32 cellular contexts compared by ENCODE assay signal in the genomic region with DNA sequence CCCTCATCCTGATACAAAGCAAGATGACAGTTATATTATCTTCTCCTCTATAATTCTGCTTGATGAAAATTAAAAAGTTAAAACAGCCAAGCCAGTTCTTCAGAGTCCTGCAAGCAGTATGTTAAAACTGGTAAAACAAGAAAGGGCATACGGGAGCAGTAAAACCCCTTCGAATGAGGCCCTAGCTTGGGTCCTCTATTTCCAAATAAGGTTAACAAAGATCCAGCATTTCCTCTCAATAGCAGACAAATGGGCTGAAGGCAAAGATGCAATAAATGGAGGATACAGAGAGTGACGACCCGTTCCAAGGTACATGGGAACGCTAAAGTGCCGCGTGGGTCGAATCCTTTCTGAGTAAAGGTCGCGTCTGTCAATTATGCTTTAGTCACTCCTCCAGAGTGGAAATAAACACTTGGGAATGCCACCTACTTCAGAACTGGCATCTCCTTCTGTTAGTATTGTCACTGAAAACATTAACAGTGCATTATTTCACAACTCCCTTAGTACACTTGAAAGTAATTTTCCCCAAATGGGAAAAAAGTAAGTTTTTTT. TPM values are rescaled to one million over a fixed set of nuclear protein-coding genes. Genes with fewer than 3 reads are reported as not detected.
DNase-seq lines count a peak whose midpoint lies in the region; ATAC-seq and TF ChIP-seq lines count a peak whose summit lies in the region.
"Had no signal": no experiment of that assay in that cellular context is flagged by ENCODE, and none has a peak within 500 bp of the region (broad histone marks: within the 10 kb centered on the region; RNA-seq: fewer than 3 reads in every experiment).

No MANE protein-coding gene starts in this region.

- CTCF ChIA-PET in CD4-positive, alpha-beta memory T cell (lab: Charles Lee; ENCODE audit: partially characterized antibody), result interaction anchor here (0.6 kb wide), 1 partner anchor 1298 kb away, joined by 3 read pairs; no protein-coding TSS in a partner anchor

- H3K27ac ChIP-seq in right atrium auricular region, result peak overlapping the region in 1 of 2 donors; percentile 17
- no peak overlapping the region for H3K27ac ChIP-seq in right cardiac atrium (ENCODE audit: low read length)
- H3K27ac ChIP-seq in urinary bladder (ENCODE audit: low read depth), result peak overlapping the region; percentile 10
- H3K27ac ChIP-seq in CD4-positive, alpha-beta memory T cell (ENCODE audit: low read depth, low read length), result no peak overlapping the region
- H3K27ac ChIP-seq: A549, brain microvascular endothelial cell, gastrocnemius medialis, lower lobe of right lung, ovary, SJSA1, skin epidermis had no signal

- H3K36me3 Mint-ChIP-seq in CD4-positive, alpha-beta memory T cell, result peaks cover 14 to 23% of the 10 kb centered on the region in 2 donors
- H3K36me3 Mint-ChIP-seq: natural killer cell had no signal

- TF ChIP-seq CTCF in right atrium auricular region (IDR thresholded peaks at IDR 0.05) (no peak), mucosa of descending colon (IDR thresholded peaks at IDR 0.05) (no peak)

- POLR2A ChIA-PET in CD4-positive, alpha-beta memory T cell (lab: Charles Lee; ENCODE audit: partially characterized antibody), result no interaction called here

- no peaks in the 10 kb centered on the region for H3K36me3 ChIP-seq in right atrium auricular region
- H3K36me3 ChIP-seq in mucosa of descending colon (ENCODE audit: low read depth), result no peaks in the 10 kb centered on the region
- no peaks in the 10 kb centered on the region for H3K36me3 ChIP-seq in urinary bladder (ENCODE audit: insufficient read depth)
- H3K36me3 ChIP-seq in CD4-positive, alpha-beta memory T cell (ENCODE audit: insufficient read depth, low read length), result no peaks in the 10 kb centered on the region
- H3K36me3 ChIP-seq: brain microvascular endothelial cell, gastrocnemius medialis, lower lobe of right lung, ovary, SJSA1, WERI-Rb-1 had no signal

- ATAC-seq in left ventricle myocardium superior (peak; percentile 45), right cardiac atrium (peak; percentile 33 to 59), mucosa of descending colon (peak; percentile 46)
- ATAC-seq: A549; activated naive CD4-positive, alpha-beta T cell treated with anti-CD3 and anti-CD28 coated beads, Interleukin-2, amount 50 U/mL, for 72 hours; CD8-positive, alpha-beta T cell; gastrocnemius medialis; natural killer cell; stimulated activated naive CD8-positive, alpha-beta T cell treated with anti-CD3 and anti-CD28 coated beads, Interleukin-15, Interleukin-2, amounts not matched to agents 100 U/mL and 50 U/mL, for 24 hours had no signal

- peaks cover 8 to 12% (median 9%) of the 10 kb centered on the region in 4 donors for H3K4me1 Mint-ChIP-seq in CD4-positive, alpha-beta memory T cell

- H3K9me3 ChIP-seq in right atrium auricular region (no peaks in the 10 kb centered on the region), right cardiac atrium (ENCODE audit: control insufficient read depth, low read length) (no peaks in the 10 kb centered on the region), mucosa of descending colon (no peaks in the 10 kb centered on the region)
- no peaks in the 10 kb centered on the region for H3K9me3 ChIP-seq in CD4-positive, alpha-beta memory T cell (ENCODE audit: control insufficient read depth in 1 of 2, low read length in 2 of 2)
- H3K9me3 ChIP-seq: gastrocnemius medialis, lower lobe of right lung, ovary, SJSA1 had no signal

- no peaks in the 10 kb centered on the region for H3K4me1 ChIP-seq in right atrium auricular region
- H3K4me1 ChIP-seq in right cardiac atrium (ENCODE audit: control insufficient read depth, insufficient read depth, low read length), result peaks cover 3% of the 10 kb centered on the region
- peaks cover 34% of the 10 kb centered on the region for H3K4me1 ChIP-seq in mucosa of descending colon (ENCODE audit: low read depth)
- H3K4me1 ChIP-seq in urinary bladder (ENCODE audit: insufficient read depth), result no peaks in the 10 kb centered on the region
- no peaks in the 10 kb centered on the region for H3K4me1 ChIP-seq in CD4-positive, alpha-beta memory T cell (ENCODE audit: insufficient read depth, low read length)
- H3K4me1 ChIP-seq: A549, gastrocnemius medialis, SJSA1 had no signal

- H3K4me3 Mint-ChIP-seq in CD4-positive, alpha-beta memory T cell, result no peak overlapping the region
- H3K4me3 Mint-ChIP-seq: B cell; CD8-positive, alpha-beta T cell; natural killer cell had no signal

- H3K9me3 Mint-ChIP-seq in CD4-positive, alpha-beta memory T cell, result peaks cover 0 to 22% (median 7%) of the 10 kb centered on the region in 8 donors
- H3K9me3 Mint-ChIP-seq: natural killer cell had no signal

- no peak overlapping the region for H3K4me3 ChIP-seq in right atrium auricular region
- H3K4me3 ChIP-seq in right cardiac atrium (ENCODE audit: low read length), result peak overlapping the region; percentile 20
- no peak overlapping the region for H3K4me3 ChIP-seq in mucosa of descending colon
- no peak overlapping the region for H3K4me3 ChIP-seq in urinary bladder (ENCODE audit: low read depth, low read length)
- H3K4me3 ChIP-seq in CD4-positive, alpha-beta memory T cell (ENCODE audit: low read length in 2 of 2), result no peak overlapping the region
- H3K4me3 ChIP-seq: A549, gastrocnemius medialis, lower lobe of right lung, ovary, SJSA1, skin epidermis had no signal

- intact Hi-C loops in left ventricle myocardium superior (cut with micrococcal nuclease), result no loop called here
- intact Hi-C loops in right cardiac atrium (cut with DNase I), result no loop called here
- intact Hi-C loops in mucosa of descending colon (cut with DNase I, micrococcal nuclease), result no loop called here
- intact Hi-C loops in CD4-positive, alpha-beta memory T cell (cut with micrococcal nuclease), result no loop called here

- H3K27me3 ChIP-seq in right atrium auricular region (no peaks in the 10 kb centered on the region), right cardiac atrium (ENCODE audit: control insufficient read depth, insufficient read depth) (no peaks in the 10 kb centered on the region)
- H3K27me3 ChIP-seq in CD4-positive, alpha-beta memory T cell (ENCODE audit: insufficient read depth, low read length), result no peaks in the 10 kb centered on the region
- H3K27me3 ChIP-seq: brain microvascular endothelial cell, gastrocnemius medialis, ovary, SJSA1 had no signal

- DNase-seq in left ventricle myocardium superior (no peak), right atrium auricular region (ENCODE audit: low spot score) (no peak), right cardiac atrium (no peak), mucosa of descending colon (peak in 1 of 3 donors; percentile 28), H4 (ENCODE audit: low spot score) (no peak)
- DNase-seq in activated CD4-positive, alpha-beta T cell treated with anti-CD3 and anti-CD28 coated beads, Interleukin-2, amount 50 U/mL, for 4 hours, result no peak
- DNase-seq in CD4-positive, alpha-beta memory T cell, result no peak
- DNase-seq: activated CD4-positive, alpha-beta T cell treated with anti-CD3 and anti-CD28 coated beads for 48 hours; activated CD8-positive, alpha-beta memory T cell treated with anti-CD3 and anti-CD28 coated beads for 24 hours; activated T-cell treated with anti-CD3 and anti-CD28 coated beads for 4 hours; amygdala; brain microvascular endothelial cell; CD8-positive, alpha-beta T cell; gastrocnemius medialis; HCEC 1CT; hypothalamus; lower lobe of right lung; natural killer cell; NCI-H1436; NCI-H446 treated with DMSO at 0.1 percent for 48 hours; NCI-H82; ovary; stimulated activated CD4-positive, alpha-beta T cell treated with anti-CD3 and anti-CD28 coated beads, Interleukin-1b, Interleukin-23, amount 100 ng/mL, for 48 hours; stimulated activated naive CD8-positive, alpha-beta T cell treated with anti-CD3 and anti-CD28 coated beads, Interleukin-15, Interleukin-2, amounts not matched to agents 100 U/mL and 50 U/mL, for 24 hours; T1000; WERI-Rb-1 had no signal

- H3K27me3 Mint-ChIP-seq in CD4-positive, alpha-beta memory T cell, result no peaks in the 10 kb centered on the region
- H3K27me3 Mint-ChIP-seq: B cell had no signal

- 59% methylated on average over 10 of the region's 10 CpGs for WGBS in right cardiac atrium
- 59% methylated on average over 10 of the region's 10 CpGs for WGBS in urinary bladder

- no peak overlapping the region for H3K27ac Mint-ChIP-seq in CD4-positive, alpha-beta memory T cell
- H3K27ac Mint-ChIP-seq: activated naive CD4-positive, alpha-beta T cell treated with anti-CD3 and anti-CD28 coated beads, Interleukin-2, amount 50 U/mL, for 72 hours; B cell; CD8-positive, alpha-beta T cell; natural killer cell had no signal

RNA-seq across cellular contexts. Expression of a gene that starts 24.7 kb away (rescaled TPM):
- 20.5 TPM for total RNA-seq in left ventricle myocardium superior
- 10 to 100 TPM; 11.4 to 22.8 TPM for total RNA-seq in right atrium auricular region
- total RNA-seq in right cardiac atrium, result 10 to 100 TPM; 24.0 to 30.3 (median 25.1) TPM
- 14.2 TPM for polyA plus RNA-seq in right cardiac atrium
- 10 to 100 TPM; 21.2 to 34.8 (median 30.1) TPM for total RNA-seq in mucosa of descending colon
- total RNA-seq in urinary bladder, result 91.4 TPM
- 25.4 TPM for polyA plus RNA-seq in urinary bladder
- total RNA-seq in H4 (2014; rRNA removed; shearing (Covaris generic)), result 15.3 and 21.3 TPM in 2 replicates
- 10 to 100 TPM; 14.1 to 15.3 TPM for total RNA-seq in CD4-positive, alpha-beta memory T cell
- polyA plus RNA-seq in CD4-positive, alpha-beta memory T cell, result 10 to 100 TPM; 14.0 to 29.8 TPM
